21 cellular contexts compared by ENCODE assay signal in the genomic region with DNA sequence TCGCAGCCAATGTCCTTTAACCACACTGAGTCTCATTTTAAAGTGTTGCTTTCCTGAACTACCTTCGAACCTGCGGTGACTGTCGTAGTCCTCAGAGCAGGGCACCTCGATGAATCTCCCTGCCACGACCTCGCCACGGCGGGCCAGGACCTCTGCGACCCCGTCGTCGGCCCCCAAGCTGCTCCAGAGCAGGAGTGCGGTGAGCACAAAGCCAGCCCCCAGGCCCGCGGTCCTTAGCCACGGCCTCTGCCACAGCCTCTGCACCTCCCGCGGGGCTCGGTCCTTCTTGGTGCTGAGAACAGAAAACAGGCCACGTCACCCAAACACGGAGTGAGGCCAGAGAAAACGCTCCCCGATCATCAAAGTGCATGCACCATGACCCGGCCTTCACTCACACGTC. TPM values are rescaled to one million over a fixed set of nuclear protein-coding genes. Genes with fewer than 3 reads are reported as not detected.
"Had no signal": no experiment of that assay in that cellular context is flagged by ENCODE, and none has a peak within 500 bp of the region (broad histone marks: within the 10 kb centered on the region; RNA-seq: fewer than 3 reads in every experiment).

No MANE protein-coding gene starts in this region.

- H3K4me3 Mint-ChIP-seq: activated CD8-positive, alpha-beta T cell treated with anti-CD3 and anti-CD28 coated beads, Interleukin-2, amount 10 ng/mL, durations not matched to agents 7 days and 5 days; activated naive CD8-positive, alpha-beta T cell; stimulated activated naive CD8-positive, alpha-beta T cell treated with anti-CD3 and anti-CD28 coated beads, Interleukin-15, Interleukin-2, amounts not matched to agents 100 ng/mL and 50 ng/mL, for 24 hours had no signal

- H3K27ac ChIP-seq: foreskin keratinocyte, lower lobe of right lung, ovary, thyroid gland had no signal

- H3K27ac Mint-ChIP-seq: activated CD8-positive, alpha-beta T cell treated with anti-CD3 and anti-CD28 coated beads, Interleukin-2, amount 10 ng/mL, durations not matched to agents 7 days and 5 days; activated naive CD8-positive, alpha-beta T cell; activated T-helper 1 cell treated with anti-CD3 and anti-CD28 coated beads, Interleukin-12 subunit alpha, Interleukin-12 subunit beta, Interleukin-2, Interleukin-4 antibody, amounts not matched to agents 30 ng/mL and 10 ng/mL and 1 ng/mL, durations not matched to agents 14 hours and 24 hours and 36 hours; stimulated activated naive CD8-positive, alpha-beta T cell treated with anti-CD3 and anti-CD28 coated beads, Interleukin-15, Interleukin-2, amounts not matched to agents 100 ng/mL and 50 ng/mL, for 24 hours had no signal

- H3K9me3 Mint-ChIP-seq: activated T-helper 1 cell treated with anti-CD3 and anti-CD28 coated beads, Interleukin-12 subunit alpha, Interleukin-12 subunit beta, Interleukin-2, Interleukin-4 antibody, amounts not matched to agents 30 ng/mL and 10 ng/mL and 1 ng/mL, durations not matched to agents 14 hours and 24 hours and 36 hours; naive B cell; stimulated activated naive CD8-positive, alpha-beta T cell treated with anti-CD3 and anti-CD28 coated beads, Interleukin-15, Interleukin-2, amounts not matched to agents 100 ng/mL and 50 ng/mL, for 24 hours had no signal

- H3K4me1 ChIP-seq: foreskin keratinocyte had no signal

- H3K27me3 Mint-ChIP-seq: activated naive CD8-positive, alpha-beta T cell; naive B cell; stimulated activated naive CD8-positive, alpha-beta T cell treated with anti-CD3 and anti-CD28 coated beads, Interleukin-15, Interleukin-2, amounts not matched to agents 100 ng/mL and 50 ng/mL, for 24 hours had no signal

- DNase-seq: activated CD4-positive, alpha-beta T cell treated with anti-CD3 and anti-CD28 coated beads, Interleukin-2, amount 50 U/mL, for 1 hour; activated CD8-positive, alpha-beta T cell treated with anti-CD3 and anti-CD28 coated beads, Interleukin-2, amount 10 ng/mL, durations not matched to agents 7 days and 5 days; activated gamma-delta T cell treated with Interleukin-2 at 50 U/mL for 16 hours; foreskin keratinocyte; naive B cell had no signal

- H3K4me3 ChIP-seq: lower lobe of right lung, ovary, thyroid gland had no signal

- H3K36me3 ChIP-seq: lower lobe of right lung, neutrophil, ovary, thyroid gland had no signal

- H3K9me3 ChIP-seq: lower lobe of right lung, neutrophil, ovary, thyroid gland had no signal

- H3K27me3 ChIP-seq: foreskin keratinocyte, neutrophil, ovary, thyroid gland had no signal

RNA-seq across cellular contexts. Expression of a gene that starts 43.8 kb away (rescaled TPM):
- total RNA-seq: activated CD8-positive, alpha-beta T cell treated with anti-CD3 and anti-CD28 coated beads, Interleukin-2, amount 10 ng/mL, durations not matched to agents 7 days and 5 days; activated T-helper 1 cell treated with anti-CD3 and anti-CD28 coated beads, Interleukin-12 subunit alpha, Interleukin-12 subunit beta, Interleukin-2, Interleukin-4 antibody, amounts not matched to agents 30 ng/mL and 10 ng/mL and 1 ng/mL, durations not matched to agents 14 hours and 24 hours and 36 hours; cerebellum; foreskin keratinocyte; glomerular endothelial cell; kidney epithelial cell; left lobe of liver; lower lobe of right lung; mesenteric fat pad; mucosa of gallbladder; ovary; pulmonary artery endothelial cell; ureter had no signal
- polyA plus RNA-seq: esophagus, foreskin keratinocyte, ovary had no signal
